In genomic region chr6:146893690-146894089, GRCh38 we compare ENCODE assay signal across 1 cellular context.
A peak's percentile ranks its signal among the peaks of the same experiment; 100 is the strongest.
TF ChIP-seq lines count a peak whose summit lies in the region.

No MANE protein-coding gene starts in this region.

TF ChIP-seq in K562, 482 proteins besides CTCF, POLR2A, EP300 and RAD21 (continued from another document):
- TF ChIP-seq THRB (CRISPR knock-in tag; conservative IDR thresholded peaks at IDR 0.05): peak; percentile 80
- no peak for TF ChIP-seq ATF1 (CRISPR knock-in tag; IDR thresholded peaks at IDR 0.05)
- peak; percentile 6; the same call in 1 of the 2 replicates for TF ChIP-seq ATF1 (tag; IDR thresholded peaks at IDR 0.05)
- TF ChIP-seq ZNF436 (CRISPR knock-in tag; IDR thresholded peaks at IDR 0.05): 0 out of 2 replicates have a peak, but pooled peaks have one; percentile 42
- TF ChIP-seq AFF1 (IDR thresholded peaks at IDR 0.05; ENCODE audit: low read depth in 1 of 2, partially characterized antibody in 2 of 2): peak in 1 of 2 experiments; percentile 19
- peak; percentile 6; the same call in 1 of the 2 replicates for TF ChIP-seq ZNF239 (CRISPR knock-in tag; IDR thresholded peaks at IDR 0.05)
- no peak for TF ChIP-seq MTA2 (IDR thresholded peaks at IDR 0.05; ENCODE audit: low read depth)
- TF ChIP-seq SMAD3 (CRISPR knock-in tag; conservative IDR thresholded peaks at IDR 0.05): peak; percentile 36; the same call in 1 of the 2 replicates
- TF ChIP-seq ZNF778 (CRISPR knock-in tag; IDR thresholded peaks at IDR 0.05): no peak
- TF ChIP-seq DDX20 (tag; IDR thresholded peaks at IDR 0.05; ENCODE audit: low read depth): 0 out of 2 replicates have a peak, but pooled peaks have one; percentile 16
- peak; percentile 6; the same call in 1 of the 2 replicates for TF ChIP-seq OTX1 (CRISPR knock-in tag; IDR thresholded peaks at IDR 0.05)
- no peak for TF ChIP-seq MYC (IDR thresholded peaks at IDR 0.05; ENCODE audit: low read depth, low read length)
- no peak for TF ChIP-seq MYC (CRISPR knock-in tag; IDR thresholded peaks at IDR 0.05; ENCODE audit: borderline replicate concordance, low read depth)
- no peak for TF ChIP-seq ELK1 (CRISPR knock-in tag; IDR thresholded peaks at IDR 0.05)
- TF ChIP-seq ZNF584 (CRISPR knock-in tag; IDR thresholded peaks at IDR 0.05; ENCODE audit: low read depth): no peak
- no peak for TF ChIP-seq ARID4B (CRISPR knock-in tag; IDR thresholded peaks at IDR 0.05)
- TF ChIP-seq GTF2F1 (IDR thresholded peaks at IDR 0.05; ENCODE audit: low read depth, low read length): no peak
- TF ChIP-seq ZNF165 (CRISPR knock-in tag; IDR thresholded peaks at IDR 0.05; ENCODE audit: borderline replicate concordance): 0 out of 2 replicates have a peak, but pooled peaks have one; percentile 54
- no peak for TF ChIP-seq BCLAF1 (IDR thresholded peaks at IDR 0.05; ENCODE audit: borderline replicate concordance in 1 of 2, control insufficient read depth in 1 of 2, low read depth in 2 of 2, low read length in 1 of 2)
- TF ChIP-seq STAT5B (CRISPR knock-in tag; IDR thresholded peaks at IDR 0.05): no peak
- 0 out of 2 replicates have a peak, but pooled peaks have one; percentile 15 for TF ChIP-seq TSHZ1 (CRISPR knock-in tag; IDR thresholded peaks at IDR 0.05)
- no peak for TF ChIP-seq ZNF449 (CRISPR knock-in tag; IDR thresholded peaks at IDR 0.05)
- 0 out of 2 replicates have a peak, but pooled peaks have one; percentile 31 for TF ChIP-seq THAP7 (CRISPR knock-in tag; IDR thresholded peaks at IDR 0.05)
- no peak for TF ChIP-seq NFXL1 (CRISPR knock-in tag; IDR thresholded peaks at IDR 0.05)
- TF ChIP-seq MLLT1 (IDR thresholded peaks at IDR 0.05): peak in 1 of 2 experiments; percentile 64; a peak in 3 of 4 replicates
- peak; percentile 15; the same call in 1 of the 2 replicates for TF ChIP-seq ZNF780A (CRISPR knock-in tag; IDR thresholded peaks at IDR 0.05)
- no peak for TF ChIP-seq ZNF347 (CRISPR knock-in tag; IDR thresholded peaks at IDR 0.05; ENCODE audit: low read depth)
- no peak for TF ChIP-seq THAP12 (CRISPR knock-in tag; IDR thresholded peaks at IDR 0.05)
- no peak for TF ChIP-seq MECOM (CRISPR knock-in tag; IDR thresholded peaks at IDR 0.05)
